Comparison of ENCODE assay signal across 25 cellular contexts in genomic region chr17:19540706-19541370, GRCh38. TPM values are rescaled to one million over a fixed set of nuclear protein-coding genes. Genes with fewer than 3 reads are reported as not detected.
"Had no signal": no experiment of that assay in that cellular context is flagged by ENCODE, and none has a peak within 500 bp of the region (broad histone marks: within the 10 kb centered on the region; RNA-seq: fewer than 3 reads in every experiment).

No MANE protein-coding gene starts in this region.

- H3K27me3 ChIP-seq: ovary, right lobe of liver, stomach, tibial artery had no signal

- H3K4me3 ChIP-seq: esophagus muscularis mucosa, lung, mucosa of descending colon, ovary, right lobe of liver, stomach, tibial artery had no signal

- H3K4me3 Mint-ChIP-seq: immature natural killer cell; memory B cell; mesothelial cell of epicardium; naive B cell; natural killer cell treated with Interleukin-12 subunit alpha and Interleukin-12 subunit beta and Interleukin-15 and Interleukin-18, amount 100 ng/mL, for 72 hours; neural crest cell; stimulated activated effector memory CD8-positive, alpha-beta T cell treated with anti-CD3 and anti-CD28 coated beads, Interleukin-12 subunit alpha, Interleukin-12 subunit beta, amount 100 ng/mL, for 72 hours; type B pancreatic cell had no signal

- H3K36me3 ChIP-seq: esophagus muscularis mucosa, ovary, stomach, tibial artery had no signal

- H3K36me3 Mint-ChIP-seq: immature natural killer cell; memory B cell; mesothelial cell of epicardium; naive B cell; natural killer cell treated with Interleukin-12 subunit alpha and Interleukin-12 subunit beta and Interleukin-15 and Interleukin-18, amount 100 ng/mL, for 72 hours; stimulated activated effector memory CD8-positive, alpha-beta T cell treated with anti-CD3 and anti-CD28 coated beads, Interleukin-12 subunit alpha, Interleukin-12 subunit beta, amount 100 ng/mL, for 72 hours; type B pancreatic cell had no signal

- H3K4me1 Mint-ChIP-seq: immature natural killer cell; memory B cell; mesothelial cell of epicardium; naive B cell; stimulated activated effector memory CD8-positive, alpha-beta T cell treated with anti-CD3 and anti-CD28 coated beads, Interleukin-12 subunit alpha, Interleukin-12 subunit beta, amount 100 ng/mL, for 72 hours had no signal

- H3K27ac Mint-ChIP-seq: immature natural killer cell; memory B cell; mesothelial cell of epicardium; naive B cell; natural killer cell treated with Interleukin-12 subunit alpha and Interleukin-12 subunit beta and Interleukin-15 and Interleukin-18, amount 100 ng/mL, for 72 hours; stimulated activated effector memory CD8-positive, alpha-beta T cell treated with anti-CD3 and anti-CD28 coated beads, Interleukin-12 subunit alpha, Interleukin-12 subunit beta, amount 100 ng/mL, for 72 hours; type B pancreatic cell had no signal

- H3K27ac ChIP-seq: esophagus muscularis mucosa, ovary, stomach, tibial artery had no signal

- H3K9me3 Mint-ChIP-seq: immature natural killer cell; memory B cell; mesothelial cell of epicardium; naive B cell; natural killer cell treated with Interleukin-12 subunit alpha and Interleukin-12 subunit beta and Interleukin-15 and Interleukin-18, amount 100 ng/mL, for 72 hours; neural crest cell; stimulated activated effector memory CD8-positive, alpha-beta T cell treated with anti-CD3 and anti-CD28 coated beads, Interleukin-12 subunit alpha, Interleukin-12 subunit beta, amount 100 ng/mL, for 72 hours; type B pancreatic cell had no signal

- DNase-seq: caudate nucleus; cerebellar nuclear complex; effector CD8-positive, alpha-beta T cell; foreskin melanocyte; hypothalamus; immature natural killer cell; mucosa of descending colon; naive B cell; nucleus accumbens; ovary; retina; right lobe of liver; stimulated activated CD4-positive, alpha-beta T cell treated with anti-CD3 and anti-CD28 coated beads, Interleukin-2, amount 100 ng/mL, for 24 hours; stimulated activated CD4-positive, alpha-beta T cell treated with anti-CD3 and anti-CD28 coated beads, Interleukin-4, amount 100 ng/mL, for 24 hours; stimulated activated naive CD4-positive, alpha-beta T cell treated with Interleukin-2 at 50 U/mL for 16 hours; stomach; tibial artery had no signal

- ATAC-seq: mucosa of descending colon; stimulated activated effector memory CD8-positive, alpha-beta T cell treated with anti-CD3 and anti-CD28 coated beads, Interleukin-12 subunit alpha, Interleukin-12 subunit beta, amount 100 ng/mL, for 72 hours had no signal

- H3K9me3 ChIP-seq: esophagus muscularis mucosa, mucosa of descending colon, ovary, right lobe of liver, stomach, tibial artery had no signal

RNA-seq across cellular contexts. Expression of gene SLC47A1, which starts 7.2 kb away (rescaled TPM):
- total RNA-seq: natural killer cell treated with Interleukin-12 subunit alpha and Interleukin-12 subunit beta and Interleukin-15 and Interleukin-18, amount 100 ng/mL, for 72 hours had no signal
